In the genomic region with DNA sequence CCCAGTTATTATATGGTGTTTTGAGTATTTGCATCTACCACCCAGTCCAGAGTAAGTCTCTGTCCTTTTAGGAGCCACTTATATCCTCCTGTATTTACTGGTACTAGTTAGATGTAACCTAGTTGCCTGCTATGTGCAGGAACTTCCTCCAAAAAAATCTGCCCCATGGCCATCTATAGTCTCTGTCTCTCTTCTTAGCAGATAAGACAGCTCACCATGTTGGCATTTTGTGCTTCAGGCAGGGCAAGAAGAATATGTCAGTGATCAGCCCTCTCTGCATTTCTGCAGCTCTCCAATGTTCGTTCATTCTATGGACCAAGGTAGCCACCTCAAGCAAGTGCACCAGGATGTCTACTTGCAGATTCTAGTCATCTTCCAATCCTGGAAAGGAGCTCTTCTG, we compare ENCODE assay signal across 9 cellular contexts.
"Had no signal": no experiment of that assay in that cellular context is flagged by ENCODE, and none has a peak within 500 bp of the region (broad histone marks: within the 10 kb centered on the region; RNA-seq: fewer than 3 reads in every experiment).

No MANE protein-coding gene starts in this region.

- H2AFZ ChIP-seq: GM23338 had no signal

- ATAC-seq: GM23338, HCT116, HepG2, K562 had no signal

- H3K4me2 ChIP-seq: GM23338 had no signal

- DNase-seq: H7, KG1 had no signal

- H3K9me3 ChIP-seq: HAP-1 had no signal

- H3K4me3 Mint-ChIP-seq: GM23338 had no signal

- H3K36me3 ChIP-seq: HAP-1 had no signal

- H3K27ac ChIP-seq: HL-60 had no signal

- FAIRE-seq: H1, HepG2, K562 had no signal

- H3K9me3 Mint-ChIP-seq: GM23338 had no signal

- H3K4me3 ChIP-seq: GM23338, HAP-1, K562 had no signal

- H3K27ac Mint-ChIP-seq: GM23338 had no signal

- H3K4me1 ChIP-seq: HAP-1 had no signal
